14 cellular contexts compared by ENCODE assay signal in the genomic region with DNA sequence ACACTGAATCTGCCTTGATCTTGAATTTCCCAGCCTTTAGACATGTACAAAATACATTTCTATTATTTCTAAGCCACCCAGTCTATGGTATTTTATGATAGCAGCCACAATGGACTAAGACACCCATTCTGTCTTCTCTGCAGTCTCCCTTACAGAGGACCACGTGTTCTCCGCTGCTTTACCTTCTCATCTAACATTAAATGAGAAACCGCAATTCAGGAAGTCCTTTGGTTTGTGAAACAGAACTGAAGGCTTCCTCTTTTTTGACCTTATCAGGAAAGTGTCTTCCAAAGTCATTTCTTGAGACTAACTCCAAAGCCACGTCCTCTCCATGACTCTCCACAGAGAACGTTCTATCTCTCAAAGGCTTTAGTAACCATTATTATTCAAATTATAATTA.
A peak's percentile ranks its signal among the peaks of the same experiment; 100 is the strongest.
DNase-seq lines count a peak whose midpoint lies in the region; ATAC-seq, FAIRE-seq and TF ChIP-seq lines count a peak whose summit lies in the region.
"Had no signal": no experiment of that assay in that cellular context is flagged by ENCODE, and none has a peak within 500 bp of the region (broad histone marks: within the 10 kb centered on the region; RNA-seq: fewer than 3 reads in every experiment).

No MANE protein-coding gene starts in this region.

- H3K27ac ChIP-seq in HepG2 (ENCODE audit: extremely low read length, insufficient read depth, low read length): no peak overlapping the region
- no peak overlapping the region for H3K27ac ChIP-seq in esophagus muscularis mucosa (replicated peaks in 1 of 4)
- no peak overlapping the region for H3K27ac ChIP-seq in neuronal stem cell (replicated peaks; ENCODE audit: low read length)
- H3K27ac ChIP-seq: foreskin keratinocyte, left lung had no signal

- no peaks in the 10 kb centered on the region for H3K79me2 ChIP-seq in HepG2 (ENCODE audit: insufficient read depth, low read length)

- TF ChIP-seq CTCF in HepG2 (CRISPR knock-in tag; IDR thresholded peaks at IDR 0.05) (no peak), esophagus muscularis mucosa (IDR thresholded peaks at IDR 0.05) (no peak)

- H4K20me1 ChIP-seq in HepG2 (ENCODE audit: insufficient read depth, low read length): no peaks in the 10 kb centered on the region

- CTCF ChIA-PET in HepG2 (lab: Yijun Ruan, JAX; ENCODE audit: low intra/inter-chr PET ratio, low total read pairs): no interaction called here

- H3K4me3 ChIP-seq in Jurkat, Clone E6-1 (ENCODE audit: low read length): no peak overlapping the region
- no peak overlapping the region for H3K4me3 ChIP-seq in HepG2 (replicated peaks in 1 of 3; ENCODE audit: insufficient read depth in 1 of 3, low read depth in 2 of 3, low read length in 3 of 3)
- no peak overlapping the region for H3K4me3 ChIP-seq in esophagus muscularis mucosa
- no peak overlapping the region for H3K4me3 ChIP-seq in neuronal stem cell (ENCODE audit: low read length in 2 of 2)
- H3K4me3 ChIP-seq: left lung had no signal

- no peak overlapping the region for H4K8ac ChIP-seq in neuronal stem cell (ENCODE audit: low read depth, low read length)

- DNase-seq in Jurkat, Clone E6-1 (ENCODE audit: low read depth, low spot score): peak; percentile 47
- DNase-seq in germinal center (ENCODE audit: low spot score) (peak; percentile 13), HepG2 (ENCODE audit: low spot score) (no peak), esophagus muscularis mucosa (ENCODE audit: extremely low spot score) (no peak), neuronal stem cell (ENCODE audit: low spot score) (no peak)
- no peak for DNase-seq in stimulated activated naive CD4-positive, alpha-beta T cell treated with Interleukin-2 at 50 U/mL for 16 hours (lab: John Stamatoyannopoulos, UW)
- DNase-seq: foreskin keratinocyte; left lung; nucleus accumbens; stimulated activated CD4-positive, alpha-beta T cell treated with anti-CD3 and anti-CD28 coated beads, Interleukin-2, amount 100 ng/mL, for 24 hours had no signal

- H2AK5ac ChIP-seq in neuronal stem cell (ENCODE audit: low read depth, low read length): no peak overlapping the region

- in situ Hi-C loops in HepG2 (cut with HindIII; ENCODE audit: extremely low pct_ligation_motif_present, low pct_unique_long_range_greater_than_20kb): no loop called here

- H3K4me2 ChIP-seq in HepG2 (ENCODE audit: low read depth, low read length) (no peak overlapping the region), neuronal stem cell (ENCODE audit: insufficient read depth, low read length, poor library complexity, severe bottlenecking) (no peak overlapping the region)

- no peak for TF ChIP-seq POLR2A in HepG2 (IDR thresholded peaks at IDR 0.05; ENCODE audit: insufficient read depth in 1 of 2, low read depth in 2 of 2, low read length in 2 of 2)
- TF ChIP-seq POLR2A in esophagus muscularis mucosa (IDR thresholded peaks at IDR 0.05; ENCODE audit: low read depth): no peak

- no peak for TF ChIP-seq RAD21 in HepG2 (CRISPR knock-in tag; IDR thresholded peaks at IDR 0.05)

- H3K4me1 ChIP-seq in HepG2 (ENCODE audit: insufficient read depth, low read length) (no peaks in the 10 kb centered on the region), esophagus muscularis mucosa (no peaks in the 10 kb centered on the region), neuronal stem cell (ENCODE audit: control insufficient read depth in 2 of 2, insufficient read depth in 1 of 2, low read depth in 1 of 2, low read length in 2 of 2) (peaks cover 4 to 10% of the 10 kb centered on the region in 2 donors)
- H3K4me1 ChIP-seq: foreskin keratinocyte, left lung had no signal

- 34% methylated on average over 5 of the region's 5 CpGs for WGBS in HepG2 (ENCODE audit: low lambda C conversion rate)
- 57% methylated on average over 5 of the region's 5 CpGs for WGBS in esophagus muscularis mucosa
- WGBS in neuronal stem cell (ENCODE audit: extremely low coverage in 2 of 2, insufficient read length in 2 of 2, insufficient replicate concordance in 1 of 2), 2 donors: no CpG with 5 or more reads among the region's 5 CpGs

- H3K23ac ChIP-seq in neuronal stem cell (ENCODE audit: low read depth, low read length, poor library complexity): no peak overlapping the region

- H3K36me3 ChIP-seq in HepG2 (replicated peaks in 1 of 2; ENCODE audit: control insufficient read depth in 1 of 2, insufficient read depth in 2 of 2, low read length in 2 of 2) (no peaks in the 10 kb centered on the region), esophagus muscularis mucosa (no peaks in the 10 kb centered on the region), neuronal stem cell (replicated peaks in 1 of 2; ENCODE audit: control insufficient read depth in 2 of 2, insufficient read depth in 2 of 2, low read length in 2 of 2) (no peaks in the 10 kb centered on the region)
- H3K36me3 ChIP-seq: left lung had no signal

- no peak overlapping the region for H2AFZ ChIP-seq in HepG2 (ENCODE audit: low read length)
- H2AFZ ChIP-seq in neuronal stem cell (ENCODE audit: low read length): no peak overlapping the region

- no peaks in the 10 kb centered on the region for H3K27me3 ChIP-seq in HepG2 (ENCODE audit: control insufficient read depth in 1 of 2, insufficient read depth in 2 of 2, low read length in 2 of 2)
- no peaks in the 10 kb centered on the region for H3K27me3 ChIP-seq in esophagus muscularis mucosa
- no peaks in the 10 kb centered on the region for H3K27me3 ChIP-seq in neuronal stem cell (ENCODE audit: control insufficient read depth in 3 of 3, insufficient read depth in 3 of 3, low read depth in 1 of 3, low read length in 3 of 3)
- H3K27me3 ChIP-seq: left lung had no signal

- no peak for TF ChIP-seq EP300 in HepG2 (IDR thresholded peaks at IDR 0.05; ENCODE audit: low read depth in 2 of 2, low read length in 2 of 2)
- no peak for TF ChIP-seq EP300 in HepG2 (CRISPR knock-in tag; IDR thresholded peaks at IDR 0.05; ENCODE audit: borderline replicate concordance)
- TF ChIP-seq EP300 in esophagus muscularis mucosa (IDR thresholded peaks at IDR 0.05): no peak

- H3K14ac ChIP-seq in neuronal stem cell (ENCODE audit: low read length): no peak overlapping the region

- no peak overlapping the region for H2BK15ac ChIP-seq in neuronal stem cell (ENCODE audit: low read length)

- H2BK5ac ChIP-seq in neuronal stem cell (ENCODE audit: low read length): no peak overlapping the region

- no TSS peak for BruUV-seq in HepG2 (replicated peaks; lab: Mats Ljungman, UMichigan)

- POLR2A ChIA-PET in HepG2 (lab: Yijun Ruan, JAX): no interaction called here

- H3K18ac ChIP-seq in neuronal stem cell (ENCODE audit: low read length): no peak overlapping the region

- no peaks in the 10 kb centered on the region for H3K79me1 ChIP-seq in neuronal stem cell (ENCODE audit: low read depth, low read length)

- H3K9ac ChIP-seq in HepG2 (ENCODE audit: insufficient read depth, low read depth, low read length) (no peak overlapping the region), neuronal stem cell (ENCODE audit: low read depth, low read length, poor library complexity) (no peak overlapping the region)

- ATAC-seq in GM18858 (IDR thresholded peaks at IDR 0.05; ENCODE audit: unreplicated experiment) (peak; percentile 73), GM21723 (IDR thresholded peaks at IDR 0.05; ENCODE audit: unreplicated experiment) (peak; percentile 89), HepG2 (no peak)
- ATAC-seq: activated T-helper 17 cell treated with anti-CD3 and anti-CD28 coated beads, Interleukin-2, amount 50 U/mL, for 72 hours; foreskin keratinocyte; left lung had no signal

- H4K91ac ChIP-seq in neuronal stem cell (ENCODE audit: low read depth, low read length, poor library complexity): no peak overlapping the region

- no peak overlapping the region for H2BK12ac ChIP-seq in neuronal stem cell (ENCODE audit: low read length)

- intact Hi-C loops in HepG2 (cut with micrococcal nuclease; ENCODE audit: unreplicated experiment): no loop called here
- intact Hi-C loops in esophagus muscularis mucosa (cut with DNase I): no loop called here

- FAIRE-seq in HepG2 (lab: Jason Lieb, UNC): no peak
- FAIRE-seq: TTC549 had no signal

- H3K4ac ChIP-seq in neuronal stem cell (ENCODE audit: low read length): no peak overlapping the region

- H3K9me3 ChIP-seq in HepG2 (ENCODE audit: low read length) (no peaks in the 10 kb centered on the region), esophagus muscularis mucosa (no peaks in the 10 kb centered on the region), neuronal stem cell (replicated peaks in 1 of 2; ENCODE audit: control insufficient read depth in 2 of 2, insufficient read depth in 1 of 2, low read depth in 1 of 2, low read length in 2 of 2) (no peaks in the 10 kb centered on the region)
- H3K9me3 ChIP-seq: left lung had no signal

- no peak overlapping the region for H2BK120ac ChIP-seq in neuronal stem cell (ENCODE audit: low read depth, low read length)

TF ChIP-seq in HepG2, 621 proteins besides CTCF, POLR2A, EP300 and RAD21 (continues in another document):
- TF ChIP-seq ZNF496 (CRISPR knock-in tag; IDR thresholded peaks at IDR 0.05; ENCODE audit: insufficient replicate concordance) (no peak), ZNF782 (CRISPR knock-in tag; IDR thresholded peaks at IDR 0.05; ENCODE audit: borderline replicate concordance) (no peak), DPF2 (CRISPR knock-in tag; IDR thresholded peaks at IDR 0.05; ENCODE audit: borderline replicate concordance, low read depth) (no peak), THAP11 (CRISPR knock-in tag; IDR thresholded peaks at IDR 0.05) (no peak), ZNF292 (CRISPR knock-in tag; IDR thresholded peaks at IDR 0.05; ENCODE audit: borderline replicate concordance, low read depth) (no peak), TOPORS (CRISPR knock-in tag; IDR thresholded peaks at IDR 0.05) (no peak), ZBTB8A (CRISPR knock-in tag; IDR thresholded peaks at IDR 0.05; ENCODE audit: borderline replicate concordance, low read depth) (no peak), ZBTB42 (CRISPR knock-in tag; IDR thresholded peaks at IDR 0.05) (no peak), ZNF30 (CRISPR knock-in tag; IDR thresholded peaks at IDR 0.05) (no peak), ZNF713 (CRISPR knock-in tag; IDR thresholded peaks at IDR 0.05) (no peak), NR3C1 (CRISPR knock-in tag; IDR thresholded peaks at IDR 0.05) (no peak), ZNF446 (CRISPR knock-in tag; IDR thresholded peaks at IDR 0.05) (no peak), ZNF382 (CRISPR knock-in tag; IDR thresholded peaks at IDR 0.05; ENCODE audit: borderline replicate concordance) (no peak), ZNF10 (CRISPR knock-in tag; IDR thresholded peaks at IDR 0.05; ENCODE audit: borderline replicate concordance, low read depth) (no peak)
- TF ChIP-seq, protein P1, sequence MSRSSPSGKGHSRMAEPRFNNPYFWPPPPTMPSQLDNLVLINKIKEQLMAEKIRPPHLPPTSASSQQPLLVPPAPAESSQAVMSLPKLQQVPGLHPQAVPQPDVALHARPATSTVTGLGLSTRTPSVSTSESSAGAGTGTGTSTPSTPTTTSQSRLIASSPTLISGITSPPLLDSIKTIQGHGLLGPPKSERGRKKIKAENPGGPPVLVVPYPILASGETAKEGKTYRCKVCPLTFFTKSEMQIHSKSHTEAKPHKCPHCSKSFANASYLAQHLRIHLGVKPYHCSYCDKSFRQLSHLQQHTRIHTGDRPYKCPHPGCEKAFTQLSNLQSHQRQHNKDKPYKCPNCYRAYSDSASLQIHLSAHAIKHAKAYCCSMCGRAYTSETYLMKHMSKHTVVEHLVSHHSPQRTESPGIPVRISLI (CRISPR knock-in tag; IDR thresholded peaks at IDR 0.05; ENCODE audit: borderline replicate concordance): no peak

Comparison
In these comparisons a context has a peak if more than half of its experiments do, and no peak if none do; other contexts are left out.
1. DNase-seq: peak in Jurkat, Clone E6-1 (single experiment) and germinal center (single experiment); none in HepG2 (single experiment), esophagus muscularis mucosa (single experiment), neuronal stem cell (single experiment) and stimulated activated naive CD4-positive, alpha-beta T cell treated with Interleukin-2 at 50 U/mL for 16 hours (single experiment).